In genomic region chr1:109249654-109250401, GRCh38 we compare ENCODE assay signal across 1 cellular context.
A peak's percentile ranks its signal among the peaks of the same experiment; 100 is the strongest.
TF ChIP-seq lines count a peak whose summit lies in the region.

No MANE protein-coding gene starts in this region.

TF ChIP-seq in K562, 482 proteins besides CTCF, POLR2A, EP300 and RAD21 (continued from another document and continues in another):
- TF ChIP-seq TRIM25 (IDR thresholded peaks at IDR 0.05; ENCODE audit: borderline replicate concordance) (no peak), ZNF511 (CRISPR knock-in tag; IDR thresholded peaks at IDR 0.05) (no peak), KHSRP (IDR thresholded peaks at IDR 0.05) (no peak), SNRNP70 (optimal IDR thresholded peaks at IDR 0.05; ENCODE audit: low read depth, low read length) (no peak), SIN3A (IDR thresholded peaks at IDR 0.05; ENCODE audit: borderline replicate concordance in 2 of 2, control insufficient read depth in 1 of 2, low read depth in 2 of 2, low read length in 2 of 2) (no peak), CLOCK (CRISPR knock-in tag; IDR thresholded peaks at IDR 0.05; ENCODE audit: borderline replicate concordance) (no peak), SREBF1 (IDR thresholded peaks at IDR 0.05; ENCODE audit: borderline replicate concordance, low read depth, low read length) (no peak), FOXK1 (CRISPR knock-in tag; IDR thresholded peaks at IDR 0.05; ENCODE audit: borderline replicate concordance) (no peak), MCM5 (IDR thresholded peaks at IDR 0.05; ENCODE audit: low read depth) (no peak), MYNN (IDR thresholded peaks at IDR 0.05) (no peak), MYNN (CRISPR knock-in tag; IDR thresholded peaks at IDR 0.05) (no peak), RBM25 (IDR thresholded peaks at IDR 0.05; ENCODE audit: low read depth, low read length, severe bottlenecking) (no peak), SRSF1 (IDR thresholded peaks at IDR 0.05; ENCODE audit: low read depth, low read length) (no peak), DEAF1 (CRISPR knock-in tag; IDR thresholded peaks at IDR 0.05) (no peak), ZFX (CRISPR knock-in tag; IDR thresholded peaks at IDR 0.05) (peak; percentile 46), HMGN3 (IDR thresholded peaks at IDR 0.05; ENCODE audit: borderline replicate concordance, extremely low read depth, insufficient read length, low read depth, low read length) (peak; percentile 42), ZBTB34 (CRISPR knock-in tag; IDR thresholded peaks at IDR 0.05) (no peak), MTF1 (CRISPR knock-in tag; IDR thresholded peaks at IDR 0.05; ENCODE audit: borderline replicate concordance) (no peak), GATAD2A (IDR thresholded peaks at IDR 0.05) (no peak), BRD9 (IDR thresholded peaks at IDR 0.05; ENCODE audit: low read depth, partially characterized antibody) (no peak), NR3C1 (CRISPR knock-in tag; IDR thresholded peaks at IDR 0.05) (peak; percentile 68; the same call in 1 of the 2 replicates), MAFF (IDR thresholded peaks at IDR 0.05; ENCODE audit: low read length) (no peak), AFF4 (CRISPR knock-in tag; IDR thresholded peaks at IDR 0.05) (no peak), FIP1L1 (IDR thresholded peaks at IDR 0.05; ENCODE audit: low read depth, low read length, poor library complexity, severe bottlenecking) (no peak), ZNF316 (IDR thresholded peaks at IDR 0.05) (no peak), KDM5B (IDR thresholded peaks at IDR 0.05; ENCODE audit: insufficient replicate concordance, low read depth, low read length) (peak; percentile 10), TRIM24 (IDR thresholded peaks at IDR 0.05) (no peak), MIER1 (IDR thresholded peaks at IDR 0.05; ENCODE audit: low read depth) (no peak), GTF2F1 (IDR thresholded peaks at IDR 0.05; ENCODE audit: low read depth, low read length) (no peak), PPARD (CRISPR knock-in tag; IDR thresholded peaks at IDR 0.05) (no peak), ZNF583 (CRISPR knock-in tag; IDR thresholded peaks at IDR 0.05) (no peak), ZNF282 (CRISPR knock-in tag; IDR thresholded peaks at IDR 0.05) (no peak), FOXA1 (IDR thresholded peaks at IDR 0.05; ENCODE audit: borderline replicate concordance) (no peak), SMARCA4 (IDR thresholded peaks at IDR 0.05) (no peak), KAT8 (IDR thresholded peaks at IDR 0.05; ENCODE audit: low read depth) (no peak), RBFOX2 (IDR thresholded peaks at IDR 0.05; ENCODE audit: low read depth, low read length) (peak; percentile 35; the same call in 1 of the 2 replicates), NFE2 (IDR thresholded peaks at IDR 0.05; ENCODE audit: low read depth) (no peak), TFAP4 (CRISPR knock-in tag; IDR thresholded peaks at IDR 0.05; ENCODE audit: borderline replicate concordance) (no peak), THRA (IDR thresholded peaks at IDR 0.05) (no peak), ETV5 (CRISPR knock-in tag; IDR thresholded peaks at IDR 0.05; ENCODE audit: low read depth) (no peak), HNRNPL (IDR thresholded peaks at IDR 0.05; ENCODE audit: low read depth, low read length) (no peak), EP400 (IDR thresholded peaks at IDR 0.05) (no peak), MEF2D (tag; conservative IDR thresholded peaks at IDR 0.05; ENCODE audit: low read depth) (no peak), PHF8 (IDR thresholded peaks at IDR 0.05; ENCODE audit: borderline replicate concordance, low read length) (peak; percentile 46; the same call in 1 of the 2 replicates), IRF1 (CRISPR knock-in tag; IDR thresholded peaks at IDR 0.05; ENCODE audit: borderline replicate concordance) (no peak), RB1 (IDR thresholded peaks at IDR 0.05; ENCODE audit: low read depth) (peak; percentile 54), VEZF1 (CRISPR knock-in tag; IDR thresholded peaks at IDR 0.05) (peak; percentile 47), SLC30A9 (CRISPR knock-in tag; IDR thresholded peaks at IDR 0.05) (no peak), NCOR1 (IDR thresholded peaks at IDR 0.05) (no peak), CHD1 (IDR thresholded peaks at IDR 0.05; ENCODE audit: low read length) (peak; percentile 49)
